ENCODE assay signal across 1 cellular context in genomic region chr1:62438163-62438562, GRCh38.
TF ChIP-seq lines count a peak whose summit lies in the region.

No MANE protein-coding gene starts in this region.

TF ChIP-seq in HEK293, 187 proteins besides CTCF, POLR2A, EP300 and RAD21 (continued from another document):
- TF ChIP-seq ZBTB11 (tag by site-specific recombination; conservative IDR thresholded peaks at IDR 0.05; ENCODE audit: low read depth) (no peak), PRDM1 (tag by site-specific recombination; IDR thresholded peaks at IDR 0.05) (peak; percentile 37; the same call in 1 of the 2 replicates), KLF7 (tag by site-specific recombination; IDR thresholded peaks at IDR 0.05; ENCODE audit: borderline replicate concordance) (no peak)
